25 cellular contexts compared by ENCODE assay signal in the genomic region with DNA sequence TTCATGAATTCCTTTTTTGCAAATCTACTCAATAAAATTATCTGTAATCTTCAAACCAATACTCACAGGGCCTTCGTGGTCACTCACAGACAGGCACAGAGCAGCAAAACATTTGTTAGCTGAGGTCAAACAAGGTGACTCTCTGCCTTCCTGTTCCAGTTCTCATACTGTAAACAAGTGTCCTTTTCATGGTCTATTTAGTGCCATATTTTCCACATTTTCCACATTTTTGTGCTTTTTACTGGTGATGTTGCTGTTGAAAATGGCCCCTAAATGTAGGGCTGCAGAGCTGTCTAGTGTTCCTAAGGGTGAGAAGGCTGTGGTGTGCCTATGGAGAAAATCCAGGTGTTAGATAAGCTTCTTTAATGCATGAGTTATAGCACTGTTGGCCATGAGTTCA.
"Had no signal": no experiment of that assay in that cellular context is flagged by ENCODE, and none has a peak within 500 bp of the region (broad histone marks: within the 10 kb centered on the region; RNA-seq: fewer than 3 reads in every experiment).

No MANE protein-coding gene starts in this region.

- H3K4me1 Mint-ChIP-seq: memory B cell; stimulated activated effector memory CD8-positive, alpha-beta T cell treated with anti-CD3 and anti-CD28 coated beads, Interleukin-12 subunit alpha, Interleukin-12 subunit beta, amount 100 ng/mL, for 72 hours had no signal

- FAIRE-seq: pancreas, small intestine, urothelium cell line had no signal

- H3K4me3 ChIP-seq: left ventricle myocardium inferior, lung, pancreas, prostate gland, sigmoid colon, spleen, suprapubic skin, thoracic aorta, tibial artery, upper lobe of right lung had no signal

- H3K9me3 Mint-ChIP-seq: memory B cell; stimulated activated effector memory CD8-positive, alpha-beta T cell treated with anti-CD3 and anti-CD28 coated beads, Interleukin-12 subunit alpha, Interleukin-12 subunit beta, amount 100 ng/mL, for 72 hours; stimulated activated naive CD8-positive, alpha-beta T cell treated with anti-CD3 and anti-CD28 coated beads, Interleukin-15, Interleukin-2, amounts not matched to agents 100 ng/mL and 50 ng/mL, for 24 hours had no signal

- H3K9me3 ChIP-seq: left ventricle myocardium inferior, pancreas, prostate gland, sigmoid colon, spleen, suprapubic skin, thoracic aorta, tibial artery, upper lobe of right lung had no signal

- ATAC-seq: naive thymus-derived CD8-positive, alpha-beta T cell; pancreas; right cardiac atrium; stimulated activated effector memory CD8-positive, alpha-beta T cell treated with anti-CD3 and anti-CD28 coated beads, Interleukin-12 subunit alpha, Interleukin-12 subunit beta, amount 100 ng/mL, for 72 hours; upper lobe of right lung had no signal

- H3K27me3 Mint-ChIP-seq: memory B cell; stimulated activated naive CD8-positive, alpha-beta T cell treated with anti-CD3 and anti-CD28 coated beads, Interleukin-15, Interleukin-2, amounts not matched to agents 100 ng/mL and 50 ng/mL, for 24 hours had no signal

- H3K4me1 ChIP-seq: prostate gland, spleen, upper lobe of right lung had no signal

- H3K27ac Mint-ChIP-seq: memory B cell; naive thymus-derived CD8-positive, alpha-beta T cell; nephron; stimulated activated effector memory CD8-positive, alpha-beta T cell treated with anti-CD3 and anti-CD28 coated beads, Interleukin-12 subunit alpha, Interleukin-12 subunit beta, amount 100 ng/mL, for 72 hours; stimulated activated naive CD8-positive, alpha-beta T cell treated with anti-CD3 and anti-CD28 coated beads, Interleukin-15, Interleukin-2, amounts not matched to agents 100 ng/mL and 50 ng/mL, for 24 hours had no signal

- H3K27ac ChIP-seq: left ventricle myocardium inferior, prostate gland, sigmoid colon, spleen, suprapubic skin, thoracic aorta, tibial artery, upper lobe of right lung had no signal

- H3K27me3 ChIP-seq: pancreas, sigmoid colon, spleen, suprapubic skin, tibial artery, upper lobe of right lung had no signal

- H3K4me3 Mint-ChIP-seq: memory B cell; naive thymus-derived CD8-positive, alpha-beta T cell; nephron; neural crest cell; stimulated activated effector memory CD8-positive, alpha-beta T cell treated with anti-CD3 and anti-CD28 coated beads, Interleukin-12 subunit alpha, Interleukin-12 subunit beta, amount 100 ng/mL, for 72 hours; stimulated activated naive CD8-positive, alpha-beta T cell treated with anti-CD3 and anti-CD28 coated beads, Interleukin-15, Interleukin-2, amounts not matched to agents 100 ng/mL and 50 ng/mL, for 24 hours had no signal

- DNase-seq: islet precursor cell; left ventricle myocardium inferior; naive thymus-derived CD8-positive, alpha-beta T cell; nucleus accumbens; pancreas; posterior cingulate gyrus; retina; right cardiac atrium; sigmoid colon; small intestine; spleen; stimulated activated CD4-positive, alpha-beta T cell treated with anti-CD3 and anti-CD28 coated beads, Interleukin-4, amount 100 ng/mL, for 24 hours; stimulated activated naive CD4-positive, alpha-beta T cell; tibial artery; upper lobe of right lung had no signal

- H3K36me3 ChIP-seq: left ventricle myocardium inferior, pancreas, prostate gland, sigmoid colon, spleen, suprapubic skin, thoracic aorta, tibial artery, upper lobe of right lung had no signal

- H3K36me3 Mint-ChIP-seq: memory B cell; naive thymus-derived CD8-positive, alpha-beta T cell; stimulated activated effector memory CD8-positive, alpha-beta T cell treated with anti-CD3 and anti-CD28 coated beads, Interleukin-12 subunit alpha, Interleukin-12 subunit beta, amount 100 ng/mL, for 72 hours had no signal
